1 cellular context compared by ENCODE assay signal in the genomic region with DNA sequence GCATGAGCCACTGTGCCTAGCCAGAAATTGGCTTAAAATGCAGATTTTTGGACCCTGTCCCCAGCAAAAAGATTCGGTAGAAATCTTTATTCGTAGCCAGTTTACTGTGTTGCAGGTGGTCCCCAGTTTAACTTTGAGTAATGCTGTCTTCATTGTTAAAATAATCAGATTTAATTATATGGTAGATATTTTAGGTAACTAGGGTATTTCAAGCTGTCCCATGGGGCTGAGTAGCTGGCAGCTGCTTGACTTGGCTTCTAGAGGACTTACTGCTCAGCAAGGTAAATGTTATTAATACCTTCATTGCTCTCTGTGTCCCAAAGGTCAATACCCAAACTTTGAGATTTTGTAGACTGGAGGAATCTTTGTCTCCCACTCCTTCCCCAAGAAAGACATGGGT.
TF ChIP-seq lines count a peak whose summit lies in the region.

No MANE protein-coding gene starts in this region.

TF ChIP-seq in A549, 52 proteins besides CTCF, POLR2A, EP300 and RAD21 (continued from another document):
- TF ChIP-seq, protein P1, sequence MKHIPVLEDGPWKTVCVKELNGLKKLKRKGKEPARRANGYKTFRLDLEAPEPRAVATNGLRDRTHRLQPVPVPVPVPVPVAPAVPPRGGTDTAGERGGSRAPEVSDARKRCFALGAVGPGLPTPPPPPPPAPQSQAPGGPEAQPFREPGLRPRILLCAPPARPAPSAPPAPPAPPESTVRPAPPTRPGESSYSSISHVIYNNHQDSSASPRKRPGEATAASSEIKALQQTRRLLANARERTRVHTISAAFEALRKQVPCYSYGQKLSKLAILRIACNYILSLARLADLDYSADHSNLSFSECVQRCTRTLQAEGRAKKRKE (CRISPR knock-in tag; IDR thresholded peaks at IDR 0.05; ENCODE audit: low read depth) = no peak
